Comparison of ENCODE assay signal across 8 cellular contexts in genomic region chr14:52706724-52707706, GRCh38. TPM values are rescaled to one million over a fixed set of nuclear protein-coding genes. Genes with fewer than 3 reads are reported as not detected.
DNase-seq lines count a peak whose midpoint lies in the region; ATAC-seq and TF ChIP-seq lines count a peak whose summit lies in the region.

TSS of gene PSMC6 (plus strand) at chr14:52707200. CDS start at chr14:52707220, 20 bp downstream.

- H3K9me3 Mint-ChIP-seq in activated T-cell treated with anti-CD3 and anti-CD28 coated beads, Interleukin-2, amount 50 U/mL, for 24 hours = no peaks in the 10 kb centered on the region

- H3K4me1 Mint-ChIP-seq in activated T-cell treated with anti-CD3 and anti-CD28 coated beads, Interleukin-2, amount 50 U/mL, for 24 hours (ENCODE audit: low read depth) = peaks cover 52% of the 10 kb centered on the region

- peak within 1 kb of the TSS; percentile 100 for H3K27ac Mint-ChIP-seq in activated T-cell treated with anti-CD3 and anti-CD28 coated beads, Interleukin-2, amount 50 U/mL, for 24 hours

- peak; percentile 96 for DNase-seq in DMS79 (lab: John Stamatoyannopoulos, UW)
- peak; percentile 62 for DNase-seq in KG1 (lab: John Stamatoyannopoulos, UW)
- DNase-seq in activated T-cell treated with anti-CD3 and anti-CD28 coated beads, Interleukin-2, amount 50 U/mL, for 24 hours = peak; percentile 95
- DNase-seq in stimulated activated CD8-positive, alpha-beta memory T cell treated with anti-CD3 and anti-CD28 coated beads, Interleukin-7, amount 100 ng/mL, for 4 hours (ENCODE audit: low read depth in 2 of 2) = peak; percentile 91 to 92

- H3K36me3 Mint-ChIP-seq in activated T-cell treated with anti-CD3 and anti-CD28 coated beads, Interleukin-2, amount 50 U/mL, for 24 hours (ENCODE audit: low read depth) = peaks cover 56% of the 10 kb centered on the region

- no peaks in the 10 kb centered on the region for H3K27me3 Mint-ChIP-seq in activated T-cell treated with anti-CD3 and anti-CD28 coated beads, Interleukin-2, amount 50 U/mL, for 24 hours

- H3K9me3 ChIP-seq in esophagus (ENCODE audit: control insufficient read depth in 2 of 2, insufficient read depth in 1 of 2, low read depth in 1 of 2, low read length in 1 of 2) (no peaks in the 10 kb centered on the region), muscle layer of duodenum (ENCODE audit: control insufficient read depth in 1 of 2, low read length in 2 of 2) (no peaks in the 10 kb centered on the region)

- H3K36me3 ChIP-seq in esophagus (ENCODE audit: control insufficient read depth in 2 of 2, insufficient read depth in 2 of 2, low read length in 1 of 2) (no peaks in the 10 kb centered on the region), muscle layer of duodenum (ENCODE audit: control insufficient read depth in 1 of 2, insufficient read depth in 2 of 2, low read length in 2 of 2) (peaks cover 21 to 28% of the 10 kb centered on the region in 2 donors)

- peak within 1 kb of the TSS; percentile 100 for H3K4me3 Mint-ChIP-seq in activated T-cell treated with anti-CD3 and anti-CD28 coated beads, Interleukin-2, amount 50 U/mL, for 24 hours

- H3K4me3 ChIP-seq in esophagus (ENCODE audit: low read depth in 1 of 2, low read length in 2 of 2) (peak within 1 kb of the TSS; percentile 69 to 99), muscle layer of duodenum (ENCODE audit: low read depth in 1 of 2, low read length in 2 of 2) (peak within 1 kb of the TSS; percentile 81 to 83)

- WGBS in esophagus, 2 donors = 0% methylated on average over 43 of the region's 43 CpGs

- no peaks in the 10 kb centered on the region for H3K4me1 ChIP-seq in esophagus (ENCODE audit: control insufficient read depth in 2 of 2, insufficient read depth in 2 of 2, low read length in 1 of 2)
- peaks cover 12 to 17% of the 10 kb centered on the region in 2 donors for H3K4me1 ChIP-seq in muscle layer of duodenum (ENCODE audit: control insufficient read depth in 1 of 2, insufficient read depth in 2 of 2, low read length in 2 of 2)

- H3K27ac ChIP-seq in esophagus (ENCODE audit: low read depth in 2 of 2, low read length in 1 of 2) = peak within 1 kb of the TSS; percentile 94 to 95
- peak within 1 kb of the TSS; percentile 97 for H3K27ac ChIP-seq in muscle layer of duodenum (ENCODE audit: low read length)

- no peaks in the 10 kb centered on the region for H3K27me3 ChIP-seq in esophagus (ENCODE audit: control insufficient read depth in 1 of 2, insufficient read depth in 2 of 2, low read length in 2 of 2)
- H3K27me3 ChIP-seq in muscle layer of duodenum (ENCODE audit: low read depth, low read length) = no peaks in the 10 kb centered on the region

- ATAC-seq in GM21737 (IDR thresholded peaks at IDR 0.05; ENCODE audit: unreplicated experiment) = peak; percentile 96

TF ChIP-seq in PFSK-1, 5 proteins besides CTCF, POLR2A, EP300 and RAD21:
- TF ChIP-seq REST (IDR thresholded peaks at IDR 0.05; ENCODE audit: insufficient read depth in 1 of 2, low read depth in 2 of 2, low read length in 2 of 2) = no peak
- no peak for TF ChIP-seq SIN3A (IDR thresholded peaks at IDR 0.05; ENCODE audit: borderline replicate concordance, insufficient read depth, low read length)
- peak; percentile 84 for TF ChIP-seq POLR2AphosphoS5 (IDR thresholded peaks at IDR 0.05; ENCODE audit: low read depth, low read length)
- no peak for TF ChIP-seq FOXP2 (optimal IDR thresholded peaks at IDR 0.05; ENCODE audit: borderline replicate concordance, extremely low read depth, extremely low read length, insufficient read depth)
- TF ChIP-seq TAF1 (IDR thresholded peaks at IDR 0.05; ENCODE audit: borderline replicate concordance, insufficient read depth, low read length) = no peak
TF ChIP-seq in PFSK-1: peak in this region for 1.

RNA-seq across cellular contexts. Expression of gene PSMC6, which starts in this region (rescaled TPM):
- polyA plus RNA-seq in PFSK-1 (2012; ENCODE audit: insufficient read length, low read depth) = 33.3 TPM
- polyA plus RNA-seq in esophagus = 100 to 1,000 TPM in 1 of 2 donors, 10 to 100 TPM in 1; 77.5 to 110 TPM

Comparison
In these comparisons a context has a peak if more than half of its experiments do, and no peak if none do; other contexts are left out.
1. Peak in every context shown above with its lines: DNase-seq, ATAC-seq, H3K4me3 ChIP-seq and H3K27ac ChIP-seq.